ENCODE assay signal across 17 cellular contexts in the genomic region with DNA sequence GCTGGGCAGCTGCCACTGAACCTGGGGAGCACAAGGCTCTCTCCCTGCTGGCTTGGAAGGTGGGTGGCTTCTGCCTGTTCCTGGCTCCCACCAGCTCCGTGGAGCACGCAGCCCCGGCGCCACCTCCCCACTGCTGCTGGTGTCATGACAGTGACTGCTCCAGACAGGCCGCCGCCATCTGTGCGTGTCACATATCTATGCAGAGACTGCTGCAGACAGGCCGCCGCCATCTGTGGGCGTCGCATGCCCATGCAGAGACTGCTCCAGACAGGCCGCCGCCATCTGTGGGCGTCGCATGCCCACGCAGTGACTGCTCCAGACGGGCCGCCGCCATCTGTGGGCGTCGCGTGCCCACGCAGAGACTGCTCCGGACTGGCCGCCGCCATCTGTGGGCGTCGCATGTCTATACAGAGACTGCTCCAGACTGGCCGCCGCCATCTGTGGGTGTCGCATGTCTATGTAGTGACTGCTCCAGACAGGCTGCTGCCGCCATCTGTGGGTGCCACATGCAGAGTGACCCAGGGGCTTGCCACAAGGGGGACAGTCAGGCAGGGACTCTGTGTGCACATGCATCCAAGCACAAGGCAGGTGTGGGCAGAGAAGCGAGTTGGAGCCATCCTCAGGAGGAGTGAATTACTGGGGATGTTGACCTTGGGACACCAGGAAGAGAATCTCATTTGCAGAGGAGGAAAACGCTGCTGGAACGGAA. TPM values are rescaled to one million over a fixed set of nuclear protein-coding genes. Genes with fewer than 3 reads are reported as not detected.
DNase-seq lines count a peak whose midpoint lies in the region; ATAC-seq and TF ChIP-seq lines count a peak whose summit lies in the region.
"Had no signal": no experiment of that assay in that cellular context is flagged by ENCODE, and none has a peak within 500 bp of the region (broad histone marks: within the 10 kb centered on the region; RNA-seq: fewer than 3 reads in every experiment).

No MANE protein-coding gene starts in this region.

- H3K9me3 Mint-ChIP-seq in naive thymus-derived CD8-positive, alpha-beta T cell: no peaks in the 10 kb centered on the region
- H3K9me3 Mint-ChIP-seq: GM23338 had no signal

- intact Hi-C loops in right cardiac atrium (cut with DNase I): no loop called here
- intact Hi-C loops in Right ventricle myocardium superior (cut with DNase I): no loop called here
- intact Hi-C loops in esophagus muscularis mucosa (cut with DNase I): no loop called here

- H3K4me3 ChIP-seq in right cardiac atrium (ENCODE audit: low read length): no peak overlapping the region
- H3K4me3 ChIP-seq in esophagus muscularis mucosa: no peak overlapping the region
- H3K4me3 ChIP-seq: GM23338, SK-N-MC had no signal

- H3K27me3 ChIP-seq in right cardiac atrium (ENCODE audit: control insufficient read depth, insufficient read depth) (no peaks in the 10 kb centered on the region), esophagus muscularis mucosa (no peaks in the 10 kb centered on the region)

- POLR2A ChIA-PET in naive thymus-derived CD8-positive, alpha-beta T cell (lab: Charles Lee): no interaction called here

- H3K9me3 ChIP-seq in right cardiac atrium (ENCODE audit: control insufficient read depth, low read length) (no peaks in the 10 kb centered on the region), esophagus muscularis mucosa (no peaks in the 10 kb centered on the region)

- 89% methylated on average over 35 of the region's 35 CpGs for WGBS in right cardiac atrium
- WGBS in esophagus muscularis mucosa: 84% methylated on average over 25 of the region's 35 CpGs

- no peak for TF ChIP-seq POLR2A in esophagus muscularis mucosa (IDR thresholded peaks at IDR 0.05; ENCODE audit: low read depth)

- peak overlapping the region in 6 of 10 donors; percentile 19 to 51 (median 36) for H3K4me3 Mint-ChIP-seq in naive thymus-derived CD8-positive, alpha-beta T cell
- H3K4me3 Mint-ChIP-seq: GM23338 had no signal

- no peaks in the 10 kb centered on the region for H3K27me3 Mint-ChIP-seq in naive thymus-derived CD8-positive, alpha-beta T cell

- no peaks in the 10 kb centered on the region for H3K36me3 ChIP-seq in esophagus muscularis mucosa

- no peak for TF ChIP-seq CTCF in esophagus muscularis mucosa (IDR thresholded peaks at IDR 0.05)

- H3K4me1 Mint-ChIP-seq in naive thymus-derived CD8-positive, alpha-beta T cell: peaks cover 7 to 23% (median 20%) of the 10 kb centered on the region in 4 donors

- H3K27ac Mint-ChIP-seq in naive thymus-derived CD8-positive, alpha-beta T cell: peak overlapping the region in 3 of 10 donors; percentile 2 to 33 (median 31)
- H3K27ac Mint-ChIP-seq: GM23338 had no signal

- peak in 2 of 3 donors; percentile 47 to 66 for DNase-seq in right cardiac atrium
- DNase-seq in Right ventricle myocardium superior: no peak
- DNase-seq in naive thymus-derived CD8-positive, alpha-beta T cell: peak in 1 of 10 donors; percentile 49
- no peak for DNase-seq in esophagus muscularis mucosa (ENCODE audit: extremely low spot score)
- DNase-seq in T-helper 9 cell: no peak
- no peak for DNase-seq in RPMI8226
- DNase-seq: C1 segment of cervical spinal cord; Calu3; DMS79 treated with DMSO at 0.1 percent for 48 hours; KG1; NCI-H1092; NCI-H69; NK-92 treated with Interleukin-12 subunit alpha and Interleukin-12 subunit beta, amount 100 ng/mL, for 24 hours had no signal

- H3K27ac ChIP-seq in right cardiac atrium (ENCODE audit: low read length) (no peak overlapping the region), angular gyrus (ENCODE audit: low read depth, low read length) (peak overlapping the region; percentile 73), esophagus muscularis mucosa (replicated peaks in 1 of 4) (no peak overlapping the region)
- H3K27ac ChIP-seq: SK-N-MC had no signal

- peaks cover 4% of the 10 kb centered on the region for H3K4me1 ChIP-seq in right cardiac atrium (ENCODE audit: control insufficient read depth, insufficient read depth, low read length)
- H3K4me1 ChIP-seq in esophagus muscularis mucosa: peaks cover 15 to 23% (median 20%) of the 10 kb centered on the region in 4 donors

- TF ChIP-seq EP300 in esophagus muscularis mucosa (IDR thresholded peaks at IDR 0.05): no peak

- no peaks in the 10 kb centered on the region for H3K36me3 Mint-ChIP-seq in naive thymus-derived CD8-positive, alpha-beta T cell

- ATAC-seq in right cardiac atrium (no peak), Right ventricle myocardium superior (ENCODE audit: poor library complexity) (no peak), HG02970 (IDR thresholded peaks at IDR 0.05; ENCODE audit: low FRiP score, unreplicated experiment) (no peak)
- ATAC-seq in naive thymus-derived CD8-positive, alpha-beta T cell: no peak
- ATAC-seq: GM23338 had no signal

RNA-seq across cellular contexts. Expression of a gene that starts 3.3 kb away (rescaled TPM):
- total RNA-seq in right cardiac atrium: 10 to 100 TPM; 10.4 to 15.0 (median 14.1) TPM
- polyA plus RNA-seq in right cardiac atrium: 14.1 TPM
- 13.2 TPM for total RNA-seq in Right ventricle myocardium superior
- total RNA-seq in naive thymus-derived CD8-positive, alpha-beta T cell: 10 to 100 TPM; 42.8 to 43.6 TPM
- polyA plus RNA-seq in naive thymus-derived CD8-positive, alpha-beta T cell: 10 to 100 TPM; 28.6 to 46.2 (median 33.9) TPM
- total RNA-seq in esophagus muscularis mucosa: 10 to 100 TPM; 11.5 to 27.5 (median 17.3) TPM

RNA-seq across cellular contexts. Expression of a gene that starts 14.7 kb away (rescaled TPM):
- total RNA-seq in right cardiac atrium (10 to 100 TPM; 14.0 to 20.8 (median 19.2) TPM), Right ventricle myocardium superior (20.7 TPM), esophagus muscularis mucosa (10 to 100 TPM in 3 of 4 donors, 1 to 10 TPM in 1; 6.2 to 24.3 (median 19.4) TPM)
- polyA plus RNA-seq in right cardiac atrium: 14.8 TPM
- 1 to 10 TPM; 5.0 to 6.1 TPM for total RNA-seq in naive thymus-derived CD8-positive, alpha-beta T cell
- 1 to 10 TPM; 1.4 to 2.7 (median 1.7) TPM for polyA plus RNA-seq in naive thymus-derived CD8-positive, alpha-beta T cell

RNA-seq across cellular contexts. Expression of a gene that starts 22.2 kb away (rescaled TPM):
- 10 to 100 TPM; 43.2 to 66.8 (median 60.9) TPM for total RNA-seq in right cardiac atrium
- polyA plus RNA-seq in right cardiac atrium: 57.6 TPM
- total RNA-seq in Right ventricle myocardium superior: 80.2 TPM
- total RNA-seq in naive thymus-derived CD8-positive, alpha-beta T cell: 10 to 100 TPM; 10.3 to 12.7 TPM
- polyA plus RNA-seq in naive thymus-derived CD8-positive, alpha-beta T cell: under 1 TPM; 0.40 to 0.88 (median 0.43) TPM
- 10 to 100 TPM in 1 of 4 donors, 1 to 10 TPM in 3; 3.4 to 22.7 (median 6.5) TPM for total RNA-seq in esophagus muscularis mucosa

RNA-seq across cellular contexts. Expression of a gene that starts 38.7 kb away (rescaled TPM):
- total RNA-seq in right cardiac atrium: 10 to 100 TPM; 36.2 to 43.9 (median 41.5) TPM
- 38.8 TPM for polyA plus RNA-seq in right cardiac atrium
- total RNA-seq in Right ventricle myocardium superior: 45.1 TPM
- 100 to 1,000 TPM; 155 to 170 TPM for total RNA-seq in naive thymus-derived CD8-positive, alpha-beta T cell
- 10 to 100 TPM; 41.2 to 91.9 (median 53.9) TPM for polyA plus RNA-seq in naive thymus-derived CD8-positive, alpha-beta T cell
- total RNA-seq in esophagus muscularis mucosa: 10 to 100 TPM; 38.1 to 56.7 (median 53.6) TPM

Comparison
In these comparisons a context has a peak if more than half of its experiments do, and no peak if none do; other contexts are left out.
1. DNase-seq: peak in right cardiac atrium (2 of 3); none in Right ventricle myocardium superior (single experiment), esophagus muscularis mucosa (single experiment), T-helper 9 cell (single experiment) and RPMI8226 (single experiment).